In the genomic region with DNA sequence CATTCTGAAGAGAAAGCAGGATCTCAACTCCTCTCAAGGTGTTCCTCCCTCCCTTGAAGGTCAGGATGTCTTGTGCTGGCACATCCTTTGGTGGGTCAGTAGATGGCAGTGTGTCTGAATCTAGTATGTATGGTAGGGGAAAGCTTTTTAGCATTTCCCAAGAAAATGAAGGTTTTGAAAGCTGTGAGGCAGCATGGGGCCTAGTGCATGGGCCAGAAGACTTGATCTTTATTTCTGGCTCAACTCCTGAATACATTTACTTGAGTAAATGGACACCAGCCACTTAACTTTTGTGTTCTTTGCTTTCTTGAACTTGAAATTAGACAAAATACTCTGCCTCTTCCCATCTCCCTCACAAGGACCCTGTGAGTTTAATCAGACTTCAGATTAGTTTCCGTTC, we compare ENCODE assay signal across 8 cellular contexts.
DNase-seq lines count a peak whose midpoint lies in the region; ATAC-seq and TF ChIP-seq lines count a peak whose summit lies in the region.

No MANE protein-coding gene starts in this region.

- no peaks in the 10 kb centered on the region for H3F3A ChIP-seq in neural progenitor cell (ENCODE audit: low read depth)

- H4K20me1 ChIP-seq in neural progenitor cell (ENCODE audit: low read depth), result no peaks in the 10 kb centered on the region

- no peak overlapping the region for H3K27ac ChIP-seq in neural progenitor cell

- H3K36me3 ChIP-seq in BE2C (no peaks in the 10 kb centered on the region), neural progenitor cell (no peaks in the 10 kb centered on the region)

- no peak overlapping the region for H2AFZ ChIP-seq in neural progenitor cell (replicated peaks)

- no peaks in the 10 kb centered on the region for H3K79me2 ChIP-seq in neural progenitor cell (ENCODE audit: low read depth)

- no peak overlapping the region for H3K4me2 ChIP-seq in neural progenitor cell

- H3K9me3 ChIP-seq in BE2C (no peaks in the 10 kb centered on the region), neural progenitor cell (ENCODE audit: low read depth) (no peaks in the 10 kb centered on the region)

- peaks cover 3% of the 10 kb centered on the region for H3K27me3 Mint-ChIP-seq in neural progenitor cell (ENCODE audit: insufficient read depth, low read depth)

- peaks cover 8% of the 10 kb centered on the region for H3K4me1 Mint-ChIP-seq in neural progenitor cell

- no peak overlapping the region for H3K9ac ChIP-seq in neural progenitor cell

- H3K4me1 ChIP-seq in BE2C (no peaks in the 10 kb centered on the region), neural progenitor cell (no peaks in the 10 kb centered on the region)

- no peaks in the 10 kb centered on the region for H3K27me3 ChIP-seq in BE2C
- H3K27me3 ChIP-seq in neural progenitor cell, result no peaks in the 10 kb centered on the region

- TF ChIP-seq CTCF in BE2C (IDR thresholded peaks at IDR 0.05; ENCODE audit: low read depth, low read length), result peak; percentile 96
- peak; percentile 94 for TF ChIP-seq CTCF in fibroblast of pulmonary artery (IDR thresholded peaks at IDR 0.05; ENCODE audit: low read length, missing control alignments)
- peak; percentile 74 for TF ChIP-seq CTCF in neural progenitor cell (IDR thresholded peaks at IDR 0.05)

- H3K4me3 Mint-ChIP-seq in neural progenitor cell, result no peak overlapping the region

- peaks cover 2% of the 10 kb centered on the region for H3K9me3 Mint-ChIP-seq in neural progenitor cell

- ATAC-seq in GM18870 (IDR thresholded peaks at IDR 0.05; ENCODE audit: unreplicated experiment) (peak; percentile 91), HG03064 (IDR thresholded peaks at IDR 0.05; ENCODE audit: low read depth, unreplicated experiment) (peak; percentile 79)

- H3K27ac Mint-ChIP-seq in neural progenitor cell, result no peak overlapping the region

- DNase-seq in BE2C (peak; percentile 29), NCI-H69 (lab: John Stamatoyannopoulos, UW) (peak; percentile 48), activated T-cell treated with anti-CD3 and anti-CD28 coated beads for 48 hours (ENCODE audit: low read depth) (peak; percentile 2), fibroblast of pulmonary artery (ENCODE audit: low read depth) (peak; percentile 82), neural progenitor cell (ENCODE audit: low spot score) (peak; percentile 65), ureter (ENCODE audit: low spot score) (no peak)

- no peak overlapping the region for H3K4me3 ChIP-seq in BE2C (ENCODE audit: low read depth, low read length)
- no peak overlapping the region for H3K4me3 ChIP-seq in fibroblast of pulmonary artery (replicated peaks; ENCODE audit: low read depth, low read length)
- H3K4me3 ChIP-seq in neural progenitor cell, result no peak overlapping the region

- no peaks in the 10 kb centered on the region for H3K36me3 Mint-ChIP-seq in neural progenitor cell
